Comparison of ENCODE assay signal across 2 cellular contexts in genomic region chr3:128341659-128342395, GRCh38.
TF ChIP-seq lines count a peak whose summit lies in the region.

No MANE protein-coding gene starts in this region.

TF ChIP-seq in HepG2, 621 proteins besides CTCF, POLR2A, EP300 and RAD21:
- TF ChIP-seq IKZF4 (CRISPR knock-in tag; IDR thresholded peaks at IDR 0.05; ENCODE audit: borderline replicate concordance, low read depth, not compliant biosample characterization): no peak
- TF ChIP-seq ZNF569 (CRISPR knock-in tag; IDR thresholded peaks at IDR 0.05; ENCODE audit: borderline replicate concordance): no peak
- no peak for TF ChIP-seq RORA (CRISPR knock-in tag; IDR thresholded peaks at IDR 0.05)
- no peak for TF ChIP-seq SMYD3 (CRISPR knock-in tag; IDR thresholded peaks at IDR 0.05)
- TF ChIP-seq ETS1 (CRISPR knock-in tag; IDR thresholded peaks at IDR 0.05): no peak
- TF ChIP-seq THYN1 (CRISPR knock-in tag; IDR thresholded peaks at IDR 0.05; ENCODE audit: borderline replicate concordance, low read depth): no peak
- TF ChIP-seq ZNF639 (CRISPR knock-in tag; conservative IDR thresholded peaks at IDR 0.05): no peak
- no peak for TF ChIP-seq POLR2AphosphoS2 (IDR thresholded peaks at IDR 0.05; ENCODE audit: low read depth, low read length)
- no peak for TF ChIP-seq ZNF674 (CRISPR knock-in tag; IDR thresholded peaks at IDR 0.05; ENCODE audit: low read depth)
- no peak for TF ChIP-seq ZBTB43 (CRISPR knock-in tag; conservative IDR thresholded peaks at IDR 0.05)
- no peak for TF ChIP-seq TFDP2 (CRISPR knock-in tag; IDR thresholded peaks at IDR 0.05)
- TF ChIP-seq ZSCAN22 (CRISPR knock-in tag; IDR thresholded peaks at IDR 0.05): no peak
- no peak for TF ChIP-seq JDP2 (CRISPR knock-in tag; IDR thresholded peaks at IDR 0.05; ENCODE audit: borderline replicate concordance)
- TF ChIP-seq GPBP1L1 (CRISPR knock-in tag; IDR thresholded peaks at IDR 0.05): no peak

TF ChIP-seq in H1, 55 proteins besides CTCF, POLR2A, EP300 and RAD21:
- no peak for TF ChIP-seq GTF2F1 (IDR thresholded peaks at IDR 0.05; ENCODE audit: borderline replicate concordance, low read depth, low read length)
- TF ChIP-seq CTBP2 (IDR thresholded peaks at IDR 0.05; ENCODE audit: borderline replicate concordance, insufficient read depth, insufficient read length, low read length): no peak
- TF ChIP-seq MAFK (IDR thresholded peaks at IDR 0.05; ENCODE audit: low read depth, low read length): no peak
- no peak for TF ChIP-seq CBX5 (IDR thresholded peaks at IDR 0.05; ENCODE audit: low read depth, low read length)
- no peak for TF ChIP-seq KDM4A (IDR thresholded peaks at IDR 0.05; ENCODE audit: low read depth, low read length, severe bottlenecking)
- TF ChIP-seq EZH2 (IDR thresholded peaks at IDR 0.05; ENCODE audit: low read depth, low read length, severe bottlenecking): no peak
- no peak for TF ChIP-seq NANOG (IDR thresholded peaks at IDR 0.05; ENCODE audit: insufficient read depth, low read depth, low read length, poor library complexity, severe bottlenecking)
- TF ChIP-seq ASH2L (IDR thresholded peaks at IDR 0.05; ENCODE audit: low read length): no peak
- TF ChIP-seq SIRT6 (IDR thresholded peaks at IDR 0.05; ENCODE audit: low read length): no peak
- no peak for TF ChIP-seq SAP30 (IDR thresholded peaks at IDR 0.05; ENCODE audit: insufficient read depth, insufficient replicate concordance, low read length)
- TF ChIP-seq ATF3 (IDR thresholded peaks at IDR 0.05; ENCODE audit: insufficient read depth, low read depth, low read length): no peak
- no peak for TF ChIP-seq CEBPB (IDR thresholded peaks at IDR 0.05; ENCODE audit: low read depth, low read length)
- TF ChIP-seq KDM1A (IDR thresholded peaks at IDR 0.05; ENCODE audit: borderline replicate concordance, low read length): no peak
- no peak for TF ChIP-seq CHD7 (IDR thresholded peaks at IDR 0.05; ENCODE audit: insufficient replicate concordance, low read length)
- no peak for TF ChIP-seq NRF1 (IDR thresholded peaks at IDR 0.05; ENCODE audit: low read depth, low read length)
TF ChIP-seq in H1: peak in this region for 0.
